Comparison of ENCODE assay signal across 8 cellular contexts in the genomic region with DNA sequence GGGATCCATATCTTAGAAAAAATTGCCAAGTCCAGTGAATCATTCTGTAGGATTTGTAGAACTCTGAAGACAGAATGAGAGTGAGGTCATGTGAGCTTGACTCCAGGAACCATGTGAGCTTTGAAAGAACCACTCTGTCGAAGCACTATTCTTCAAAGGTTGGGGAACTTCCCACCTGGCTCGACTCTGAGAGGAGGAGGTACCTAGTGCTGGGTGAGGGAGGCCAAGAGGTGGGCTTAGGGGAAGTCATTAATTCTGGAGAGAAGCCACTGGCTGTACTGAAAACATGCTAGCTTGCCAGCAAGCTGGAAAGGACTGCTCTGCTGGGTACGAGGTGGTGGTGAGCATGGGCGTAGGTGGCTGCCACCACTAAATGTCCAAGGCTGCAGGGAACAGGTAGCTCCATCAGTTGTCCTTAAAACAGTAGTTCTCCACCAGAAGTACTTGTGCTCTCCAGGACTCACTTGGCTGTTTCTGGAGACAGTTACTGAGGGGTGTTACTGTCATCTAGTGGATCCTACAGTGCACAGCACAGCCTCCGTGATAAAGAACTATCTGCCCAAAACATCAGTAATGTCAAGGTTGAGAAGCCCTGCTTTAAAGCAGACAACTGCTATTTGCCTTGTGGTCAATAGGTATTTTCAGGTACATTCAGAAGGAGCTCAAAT. TPM values are rescaled to one million over a fixed set of nuclear protein-coding genes. Genes with fewer than 3 reads are reported as not detected.
DNase-seq lines count a peak whose midpoint lies in the region; ATAC-seq, FAIRE-seq and TF ChIP-seq lines count a peak whose summit lies in the region.

No MANE protein-coding gene starts in this region.

- CTCF ChIA-PET in MCF 10A (lab: Yijun Ruan, JAX), result interaction anchor here (0.5 to 1.0 kb wide), 5 partner anchors 17 to 190 kb away, joined by 3 to 4 read pairs (median 3); no protein-coding TSS in a partner anchor
- CTCF ChIA-PET in mammary epithelial cell (lab: Charles Lee; ENCODE audit: low non-redundant PET), result no interaction called here

- intact Hi-C loops in MCF 10A (cut with micrococcal nuclease), result no loop called here
- intact Hi-C loops in mammary epithelial cell (cut with micrococcal nuclease), result loop anchor here (5.0 kb wide), 1 partner anchor 125 kb away; no protein-coding TSS in a partner anchor

- no TSS peak for BruUV-seq in MCF 10A (replicated peaks; lab: Mats Ljungman, UMichigan)
- BruUV-seq in mammary epithelial cell (replicated peaks; lab: Mats Ljungman, UMichigan), result no TSS peak

- H3K9me3 ChIP-seq in mammary epithelial cell (replicated peaks; ENCODE audit: insufficient read depth, low read length) (no peaks in the 10 kb centered on the region), small intestine (ENCODE audit: control insufficient read depth, low read depth) (no peaks in the 10 kb centered on the region)

- dilution Hi-C loops in mammary epithelial cell (cut with HindIII; ENCODE audit: low sequenced_read_pairs), result no loop called here

- no peaks in the 10 kb centered on the region for H3K4me1 Mint-ChIP-seq in MCF 10A (ENCODE audit: insufficient read depth, unreplicated experiment)

- peaks cover 34% of the 10 kb centered on the region for H3K9me3 Mint-ChIP-seq in MCF 10A (ENCODE audit: unreplicated experiment)

- H3K36me3 ChIP-seq in mammary epithelial cell (ENCODE audit: insufficient read depth, low read length), result peaks cover 7% of the 10 kb centered on the region
- H3K36me3 ChIP-seq in bronchial epithelial cell (ENCODE audit: control insufficient read depth, insufficient read depth, low read length), result peaks cover 11% of the 10 kb centered on the region
- peaks cover 5 to 8% of the 10 kb centered on the region in 2 donors for H3K36me3 ChIP-seq in small intestine (ENCODE audit: control insufficient read depth in 2 of 2, insufficient read depth in 2 of 2, low read length in 2 of 2)

- DNase-seq in MCF 10A (ENCODE audit: unreplicated experiment) (peak; percentile 25), mammary epithelial cell (no peak), NAMALWA (ENCODE audit: low spot score) (peak; percentile 59), bronchial epithelial cell (ENCODE audit: low read depth) (no peak), myocyte (ENCODE audit: low read depth) (peak; percentile 25), small intestine (no peak)

- TF ChIP-seq CTCF in MCF 10A (IDR thresholded peaks at IDR 0.05; ENCODE audit: unreplicated experiment) (no peak), mammary epithelial cell (conservative IDR thresholded peaks at IDR 0.05 in 1 of 2, IDR thresholded peaks at IDR 0.05 in 1 of 2; ENCODE audit: extremely low read depth in 1 of 2, insufficient read depth in 1 of 2, low read depth in 1 of 2, low read length in 2 of 2) (peak in 1 of 2 donors; percentile 33), bronchial epithelial cell (IDR thresholded peaks at IDR 0.05; ENCODE audit: insufficient read depth, low read length, severe bottlenecking) (peak; percentile 15)

- no peaks in the 10 kb centered on the region for H4K20me1 ChIP-seq in mammary epithelial cell (ENCODE audit: insufficient read depth, low read length)

- in situ Hi-C loops in mammary epithelial cell (cut with MboI; ENCODE audit: low sequenced_read_pairs in 2 of 2), result no loop called here

- ATAC-seq in GM19455 (IDR thresholded peaks at IDR 0.05; ENCODE audit: unreplicated experiment) (no peak), GM18498 (IDR thresholded peaks at IDR 0.05; ENCODE audit: unreplicated experiment) (no peak)

- 33% methylated on average over 4 of the region's 5 CpGs for WGBS in mammary epithelial cell (ENCODE audit: low coverage, missing lambda C conversion rate)
- 57 to 72% (median 69%) methylated on average over 5 of the region's 5 CpGs for WGBS in small intestine, 3 donors

- no peak overlapping the region for H3K4me2 ChIP-seq in mammary epithelial cell (ENCODE audit: insufficient read depth, low read depth, low read length)

- H3K4me3 Mint-ChIP-seq in MCF 10A (ENCODE audit: unreplicated experiment), result no peak overlapping the region

- H2AFZ ChIP-seq in mammary epithelial cell (ENCODE audit: low read depth, low read length), result no peak overlapping the region

- no peaks in the 10 kb centered on the region for H3K79me2 ChIP-seq in mammary epithelial cell (ENCODE audit: insufficient read depth, low read length)

- FAIRE-seq in bronchial epithelial cell (lab: Jason Lieb, UNC) (no peak), small intestine (lab: Jason Lieb, UNC) (no peak)

- H3K4me3 ChIP-seq in mammary epithelial cell (replicated peaks in 1 of 3; ENCODE audit: insufficient read depth in 1 of 3, low read depth in 2 of 3, low read length in 3 of 3), result no peak overlapping the region
- no peak overlapping the region for H3K4me3 ChIP-seq in bronchial epithelial cell (ENCODE audit: low read depth, low read length)
- H3K4me3 ChIP-seq in small intestine (ENCODE audit: low read depth in 1 of 2, low read length in 2 of 2), result no peak overlapping the region

- H3K4me1 ChIP-seq in mammary epithelial cell (ENCODE audit: insufficient read depth, low read length) (no peaks in the 10 kb centered on the region), small intestine (ENCODE audit: control insufficient read depth in 2 of 2, insufficient read depth in 1 of 2, low read depth in 1 of 2, low read length in 1 of 2) (no peaks in the 10 kb centered on the region)

- no peaks in the 10 kb centered on the region for H3K27me3 Mint-ChIP-seq in MCF 10A (ENCODE audit: insufficient read depth, unreplicated experiment)

- POLR2A ChIA-PET in MCF 10A (lab: Yijun Ruan, JAX), result interaction anchor here (0.6 kb wide), 1 partner anchor 90 kb away, joined by 3 read pairs; no protein-coding TSS in a partner anchor

- no peak overlapping the region for H3K27ac ChIP-seq in mammary epithelial cell (ENCODE audit: insufficient read depth, low read depth, low read length)
- H3K27ac ChIP-seq in small intestine (ENCODE audit: low read depth in 1 of 2, low read length in 1 of 2), result no peak overlapping the region

- H3K36me3 Mint-ChIP-seq in MCF 10A (ENCODE audit: insufficient read depth, unreplicated experiment), result peaks cover 51% of the 10 kb centered on the region

- H3K27me3 ChIP-seq in mammary epithelial cell (ENCODE audit: insufficient read depth, low read length) (no peaks in the 10 kb centered on the region), bronchial epithelial cell (ENCODE audit: control insufficient read depth, insufficient read depth, low read length) (no peaks in the 10 kb centered on the region), small intestine (ENCODE audit: control insufficient read depth in 2 of 2, insufficient read depth in 2 of 2, low read length in 2 of 2) (no peaks in the 10 kb centered on the region)

- H3K9ac ChIP-seq in mammary epithelial cell (ENCODE audit: insufficient read depth, low read length), result no peak overlapping the region

- no peak overlapping the region for H3K27ac Mint-ChIP-seq in MCF 10A (ENCODE audit: low read depth, unreplicated experiment)

RNA-seq across cellular contexts. Expression of gene SYNJ2, which starts 34.7 kb away (rescaled TPM):
- total RNA-seq in MCF 10A (2022) (8.9 and 10.3 TPM in 2 replicates), mammary epithelial cell (10 to 100 TPM; 16.0 to 26.6 TPM), bronchial epithelial cell (7.4 and 8.2 TPM in 2 replicates), myocyte (11.4 and 14.2 TPM in 2 replicates)
- polyA plus RNA-seq in mammary epithelial cell (17.0 TPM), small intestine (1 to 10 TPM; 7.0 to 9.4 (median 9.4) TPM)
- 66.3 TPM for polyA minus RNA-seq in mammary epithelial cell
- 18.1 TPM for polyA plus RNA-seq in myocyte (2012)

Comparison
In these comparisons a context has a peak if more than half of its experiments do, and no peak if none do; other contexts are left out.
1. DNase-seq: peak in MCF 10A (single experiment), NAMALWA (single experiment) and myocyte (single experiment); none in mammary epithelial cell (single experiment), bronchial epithelial cell (single experiment) and small intestine (single experiment).